ENCODE assay signal across 8 cellular contexts in the genomic region with DNA sequence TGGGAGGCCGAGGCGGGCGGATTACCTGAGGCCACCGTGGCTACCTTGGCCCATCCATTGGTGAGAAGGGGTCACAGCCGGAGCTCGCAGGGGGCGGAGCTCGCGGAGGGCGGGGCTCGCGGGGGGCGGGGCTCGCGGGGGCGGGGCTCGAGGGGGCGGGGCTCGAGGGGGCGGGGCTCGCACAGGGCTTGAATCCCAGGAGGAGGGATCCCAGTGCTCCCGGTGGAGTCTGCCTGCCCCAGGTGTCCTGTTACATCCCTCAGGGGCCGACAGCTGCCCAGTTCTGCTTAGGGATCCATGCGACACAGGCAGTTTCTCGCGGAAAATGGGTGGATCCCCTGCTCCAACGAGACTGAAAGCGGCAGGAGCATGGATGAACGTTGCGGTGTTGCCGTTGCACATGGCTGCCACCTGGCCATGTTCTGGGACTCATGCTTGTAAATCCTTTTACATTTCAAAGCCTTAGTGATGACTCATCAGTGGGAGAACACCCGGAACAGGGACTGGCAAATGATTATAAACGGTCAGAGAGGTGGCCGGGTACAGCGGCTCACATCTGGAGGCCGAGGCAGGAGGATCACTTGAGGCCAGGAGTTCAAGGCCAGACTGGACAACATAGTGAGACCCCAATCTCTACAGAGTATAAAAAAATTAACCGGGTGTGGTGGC. TPM values are rescaled to one million over a fixed set of nuclear protein-coding genes. Genes with fewer than 3 reads are reported as not detected.
DNase-seq lines count a peak whose midpoint lies in the region; ATAC-seq lines count a peak whose summit lies in the region.

No MANE protein-coding gene starts in this region.

- no peak overlapping the region for H2AK5ac ChIP-seq in neuronal stem cell (ENCODE audit: low read depth, low read length)

- H3K9ac ChIP-seq in neuronal stem cell (ENCODE audit: low read depth, low read length, poor library complexity) = no peak overlapping the region

- no peak overlapping the region for H2BK12ac ChIP-seq in neuronal stem cell (ENCODE audit: low read length)

- H3K4me3 ChIP-seq in neuronal stem cell (ENCODE audit: low read length in 2 of 2) = no peak overlapping the region

- no peak overlapping the region for H2AFZ ChIP-seq in neuronal stem cell (ENCODE audit: low read length)

- peaks cover 0 to 2% of the 10 kb centered on the region in 2 donors for H3K9me3 ChIP-seq in neuronal stem cell (replicated peaks in 1 of 2; ENCODE audit: control insufficient read depth in 2 of 2, insufficient read depth in 1 of 2, low read depth in 1 of 2, low read length in 2 of 2)

- peaks cover 2 to 4% of the 10 kb centered on the region in 2 donors for H3K4me1 ChIP-seq in neuronal stem cell (ENCODE audit: control insufficient read depth in 2 of 2, insufficient read depth in 1 of 2, low read depth in 1 of 2, low read length in 2 of 2)

- H3K79me1 ChIP-seq in neuronal stem cell (ENCODE audit: low read depth, low read length) = no peaks in the 10 kb centered on the region

- ATAC-seq in GM18870 (IDR thresholded peaks at IDR 0.05; ENCODE audit: unreplicated experiment) = no peak

- H3K4ac ChIP-seq in neuronal stem cell (ENCODE audit: low read length) = no peak overlapping the region

- H2BK15ac ChIP-seq in neuronal stem cell (ENCODE audit: low read length) = peak overlapping the region; percentile 71

- no peak overlapping the region for H3K4me2 ChIP-seq in neuronal stem cell (ENCODE audit: insufficient read depth, low read length, poor library complexity, severe bottlenecking)

- H4K8ac ChIP-seq in neuronal stem cell (ENCODE audit: low read depth, low read length) = no peak overlapping the region

- no peaks in the 10 kb centered on the region for H3K36me3 ChIP-seq in neuronal stem cell (replicated peaks in 1 of 2; ENCODE audit: control insufficient read depth in 2 of 2, insufficient read depth in 2 of 2, low read length in 2 of 2)

- no peak overlapping the region for H2BK5ac ChIP-seq in neuronal stem cell (ENCODE audit: low read length)

- no peak overlapping the region for H3K23ac ChIP-seq in neuronal stem cell (ENCODE audit: low read depth, low read length, poor library complexity)

- H3K18ac ChIP-seq in neuronal stem cell (ENCODE audit: low read length) = peak overlapping the region; percentile 20

- H3K27me3 ChIP-seq in neuronal stem cell (ENCODE audit: control insufficient read depth in 3 of 3, insufficient read depth in 3 of 3, low read depth in 1 of 3, low read length in 3 of 3) = no peaks in the 10 kb centered on the region

- no peak overlapping the region for H3K14ac ChIP-seq in neuronal stem cell (ENCODE audit: low read length)

- H3K27ac ChIP-seq in neuronal stem cell (replicated peaks; ENCODE audit: low read length) = no peak overlapping the region

- H4K91ac ChIP-seq in neuronal stem cell (ENCODE audit: low read depth, low read length, poor library complexity) = no peak overlapping the region

- WGBS in neuronal stem cell (ENCODE audit: extremely low coverage in 2 of 2, insufficient read length in 2 of 2, insufficient replicate concordance in 1 of 2), 2 donors = no CpG with 5 or more reads among the region's 37 CpGs

- peak; percentile 2 for DNase-seq in activated CD4-positive, alpha-beta T cell treated with anti-CD3 and anti-CD28 coated beads, Interleukin-2, amount 50 U/mL, for 1 hour
- no peak for DNase-seq in activated CD4-positive, alpha-beta T cell treated with anti-CD3 and anti-CD28 coated beads, Interleukin-2, amount 50 U/mL, for 4 hours
- DNase-seq in NCI-H446 treated with DMSO at 0.1 percent for 48 hours (lab: John Stamatoyannopoulos, UW) (peak; percentile 10), dedifferentiated amniotic fluid mesenchymal stem cell (ENCODE audit: extremely low spot score) (peak; percentile 44), neuronal stem cell (ENCODE audit: low spot score) (no peak), pons (ENCODE audit: low spot score) (no peak), NCI-H510A treated with DMSO at 0.1 percent for 48 hours (lab: John Stamatoyannopoulos, UW) (no peak)

- H2BK120ac ChIP-seq in neuronal stem cell (ENCODE audit: low read depth, low read length) = no peak overlapping the region

RNA-seq across cellular contexts. Expression of a gene that starts 25.1 kb away (rescaled TPM):
- 0.04 TPM for polyA plus RNA-seq in neuronal stem cell (2013, experiment 1 of 2)
- polyA plus RNA-seq in neuronal stem cell (2013, experiment 2 of 2) = 0.03 TPM

RNA-seq across cellular contexts. Expression of a gene that starts 42.2 kb away (rescaled TPM):
- polyA plus RNA-seq in neuronal stem cell (2013, experiment 1 of 2) = 75.3 TPM
- 72.7 TPM for polyA plus RNA-seq in neuronal stem cell (2013, experiment 2 of 2)

RNA-seq across cellular contexts. Expression of a gene that starts 56.7 kb away (rescaled TPM):
- polyA plus RNA-seq in neuronal stem cell (2013, experiment 1 of 2) = 32.8 TPM
- polyA plus RNA-seq in neuronal stem cell (2013, experiment 2 of 2) = 31.5 TPM

RNA-seq across cellular contexts. Expression of a gene that starts 56.8 kb away (rescaled TPM):
- 368 TPM for polyA plus RNA-seq in neuronal stem cell (2013, experiment 1 of 2)
- polyA plus RNA-seq in neuronal stem cell (2013, experiment 2 of 2) = 371 TPM

Comparison
In these comparisons a context has a peak if more than half of its experiments do, and no peak if none do; other contexts are left out.
1. DNase-seq: peak in activated CD4-positive, alpha-beta T cell treated with anti-CD3 and anti-CD28 coated beads, Interleukin-2, amount 50 U/mL, for 1 hour (single experiment), NCI-H446 treated with DMSO at 0.1 percent for 48 hours (single experiment) and dedifferentiated amniotic fluid mesenchymal stem cell (single experiment); none in activated CD4-positive, alpha-beta T cell treated with anti-CD3 and anti-CD28 coated beads, Interleukin-2, amount 50 U/mL, for 4 hours (0 of 2), neuronal stem cell (single experiment), pons (single experiment) and NCI-H510A treated with DMSO at 0.1 percent for 48 hours (single experiment).